In the genomic region with DNA sequence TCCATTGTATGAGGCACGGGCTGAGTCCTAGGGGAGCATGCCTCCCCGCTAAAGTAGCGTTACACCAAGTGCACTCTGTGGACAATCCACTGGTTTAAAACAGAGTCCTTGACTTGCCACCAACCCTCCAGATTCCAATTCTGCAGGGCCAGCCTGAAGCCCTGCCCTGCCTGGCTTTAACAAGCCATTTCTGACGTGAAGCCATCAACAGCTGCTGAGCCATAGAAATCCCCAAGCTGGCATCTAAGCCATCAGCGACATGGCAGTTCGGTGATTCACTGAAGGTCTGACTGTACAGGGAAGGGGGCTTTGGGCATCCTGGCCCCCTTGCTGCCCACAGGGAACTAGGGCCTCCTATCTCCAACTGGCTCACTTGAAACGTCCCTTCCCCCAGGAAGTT, we compare ENCODE assay signal across 14 cellular contexts.
DNase-seq lines count a peak whose midpoint lies in the region; ATAC-seq and TF ChIP-seq lines count a peak whose summit lies in the region.
"Had no signal": no experiment of that assay in that cellular context is flagged by ENCODE, and none has a peak within 500 bp of the region (broad histone marks: within the 10 kb centered on the region; RNA-seq: fewer than 3 reads in every experiment).

No MANE protein-coding gene starts in this region.

- H2BK15ac ChIP-seq in IMR-90 (ENCODE audit: low read depth, low read length) = no peak overlapping the region

- TF ChIP-seq CTCF in IMR-90 (conservative IDR thresholded peaks at IDR 0.05; ENCODE audit: low read depth, low read length) = no peak
- TF ChIP-seq CTCF in Panc1 (IDR thresholded peaks at IDR 0.05) = no peak
- no peak for TF ChIP-seq CTCF in neural progenitor cell (IDR thresholded peaks at IDR 0.05)
- no peak for TF ChIP-seq CTCF in upper lobe of right lung (IDR thresholded peaks at IDR 0.05)

- no peaks in the 10 kb centered on the region for H3K79me1 ChIP-seq in IMR-90 (ENCODE audit: low read depth in 1 of 2, low read length in 2 of 2)

- H2BK120ac ChIP-seq in IMR-90 (ENCODE audit: low read depth, low read length) = no peak overlapping the region

- DNase-seq in IMR-90 (no peak), Panc1 (ENCODE audit: low read depth, low spot score) (no peak), neural progenitor cell (ENCODE audit: low spot score) (no peak), upper lobe of right lung (peak; percentile 31)
- DNase-seq in activated naive CD8-positive, alpha-beta T cell treated with anti-CD3 and anti-CD28 coated beads for 36 hours = no peak
- DNase-seq: BE2C; CD4-positive, alpha-beta memory T cell; DMS153; DND-41; GDM1 had no signal

- H4K20me1 ChIP-seq in IMR-90 (ENCODE audit: insufficient read depth, low read length) (no peaks in the 10 kb centered on the region), neural progenitor cell (ENCODE audit: low read depth) (no peaks in the 10 kb centered on the region)

- H3K14ac ChIP-seq in IMR-90 (replicated peaks; ENCODE audit: low read depth, low read length) = no peak overlapping the region

- no peaks in the 10 kb centered on the region for H3K79me2 ChIP-seq in neural progenitor cell (ENCODE audit: low read depth)

- WGBS in IMR-90 (ENCODE audit: extremely low coverage in 2 of 2, insufficient read length in 1 of 2), 2 experiments = 100% methylated on average over 1 of the region's 7 CpGs; no CpG with 5 or more reads in 1 of the 2 experiments

- H3K4me1 Mint-ChIP-seq in neural progenitor cell = peaks cover 36% of the 10 kb centered on the region
- H3K4me1 Mint-ChIP-seq in activated naive CD8-positive, alpha-beta T cell treated with anti-CD3 and anti-CD28 coated beads for 36 hours = peaks cover 42% of the 10 kb centered on the region

- dilution Hi-C loops in IMR-90 (cut with HindIII; ENCODE audit: low sequenced_read_pairs, unreplicated experiment) = no loop called here

- peak overlapping the region; percentile 94 for H3K27ac Mint-ChIP-seq in neural progenitor cell
- H3K27ac Mint-ChIP-seq in activated naive CD8-positive, alpha-beta T cell treated with anti-CD3 and anti-CD28 coated beads for 36 hours = no peak overlapping the region
- H3K27ac Mint-ChIP-seq: CD4-positive, alpha-beta memory T cell had no signal

- H2AK5ac ChIP-seq in IMR-90 (ENCODE audit: low read depth, low read length) = no peak overlapping the region

- H3F3A ChIP-seq in neural progenitor cell (ENCODE audit: low read depth) = peaks cover 14% of the 10 kb centered on the region

- no peak overlapping the region for H3K23ac ChIP-seq in IMR-90 (ENCODE audit: low read depth, low read length)

- intact Hi-C loops in IMR-90 (cut with micrococcal nuclease) = loop anchor here (5.0 kb wide), 2 partner anchors 70 to 140 kb away; no protein-coding TSS in a partner anchor
- intact Hi-C loops in Panc1 (cut with micrococcal nuclease; ENCODE audit: unreplicated experiment) = no loop called here
- intact Hi-C loops in upper lobe of right lung (cut with DNase I) = loop anchor here (10.0 kb wide), 1 partner anchor 1023 kb away; no protein-coding TSS in a partner anchor

- H3K27ac ChIP-seq in IMR-90 (ENCODE audit: insufficient read depth, low read length) (no peak overlapping the region), Panc1 (ENCODE audit: low read length) (peak overlapping the region; percentile 92), neural progenitor cell (no peak overlapping the region), upper lobe of right lung (no peak overlapping the region)
- H3K27ac ChIP-seq: C4-2B had no signal

- H3K9ac ChIP-seq in IMR-90 (ENCODE audit: low read depth, low read length) (no peak overlapping the region), neural progenitor cell (no peak overlapping the region)

- POLR2A ChIA-PET in IMR-90 (lab: Charles Lee; ENCODE audit: unreplicated experiment) = no interaction called here
- POLR2A ChIA-PET in Panc1 (lab: Charles Lee) = interaction anchor here (0.7 kb wide), 1 partner anchor 1035 kb away, joined by 3 read pairs; no protein-coding TSS in a partner anchor

- H3K56ac ChIP-seq in IMR-90 (ENCODE audit: extremely low read depth, insufficient read depth, low read length) = no peak overlapping the region

- no peaks in the 10 kb centered on the region for H3K9me3 Mint-ChIP-seq in neural progenitor cell
- no peaks in the 10 kb centered on the region for H3K9me3 Mint-ChIP-seq in activated naive CD8-positive, alpha-beta T cell treated with anti-CD3 and anti-CD28 coated beads for 36 hours
- H3K9me3 Mint-ChIP-seq: CD4-positive, alpha-beta memory T cell had no signal

- no peak for ATAC-seq in IMR-90 (ENCODE audit: low read depth)
- no peak for ATAC-seq in Panc1
- ATAC-seq in upper lobe of right lung = no peak
- ATAC-seq in HG03280 (IDR thresholded peaks at IDR 0.05; ENCODE audit: unreplicated experiment) = no peak
- ATAC-seq: A549 had no signal

- H3K9me1 ChIP-seq in IMR-90 (ENCODE audit: insufficient read depth, low read length) = peaks cover 23% of the 10 kb centered on the region

- H2BK20ac ChIP-seq in IMR-90 (ENCODE audit: low read depth, low read length) = no peak overlapping the region

- peaks cover 12% of the 10 kb centered on the region for H3K27me3 Mint-ChIP-seq in neural progenitor cell (ENCODE audit: insufficient read depth, low read depth)
- peaks cover 15% of the 10 kb centered on the region for H3K27me3 Mint-ChIP-seq in activated naive CD8-positive, alpha-beta T cell treated with anti-CD3 and anti-CD28 coated beads for 36 hours
- H3K27me3 Mint-ChIP-seq: CD4-positive, alpha-beta memory T cell had no signal

- no TSS peak for BruUV-seq in IMR-90 (replicated peaks; lab: Mats Ljungman, UMichigan)
- BruUV-seq in Panc1 (replicated peaks; lab: Mats Ljungman, UMichigan) = no TSS peak

- no peak overlapping the region for H3K4me3 ChIP-seq in IMR-90 (ENCODE audit: insufficient read depth, low read depth, low read length)
- H3K4me3 ChIP-seq in Panc1 (ENCODE audit: low read depth in 2 of 2, low read length in 2 of 2) = no peak overlapping the region
- no peak overlapping the region for H3K4me3 ChIP-seq in neural progenitor cell
- H3K4me3 ChIP-seq in upper lobe of right lung = no peak overlapping the region
- H3K4me3 ChIP-seq: A549, HAP-1 had no signal

- H3K18ac ChIP-seq in IMR-90 (ENCODE audit: low read depth, low read length) = no peak overlapping the region

- TF ChIP-seq RAD21 in IMR-90 (IDR thresholded peaks at IDR 0.05; ENCODE audit: low read length) = no peak

- no peak for TF ChIP-seq POLR2A in IMR-90 (IDR thresholded peaks at IDR 0.05; ENCODE audit: low read depth, low read length)

- H3K4me3 Mint-ChIP-seq in neural progenitor cell = no peak overlapping the region
- no peak overlapping the region for H3K4me3 Mint-ChIP-seq in activated naive CD8-positive, alpha-beta T cell treated with anti-CD3 and anti-CD28 coated beads for 36 hours

- peak overlapping the region; percentile 25 for H2AK9ac ChIP-seq in IMR-90 (replicated peaks; ENCODE audit: low read depth, low read length, poor library complexity)

- H3K9me3 ChIP-seq in IMR-90 (ENCODE audit: control insufficient read depth, insufficient read depth, low read length) = no peaks in the 10 kb centered on the region
- H3K9me3 ChIP-seq in Panc1 (ENCODE audit: control insufficient read depth, insufficient read depth, low read depth, low read length) = no peaks in the 10 kb centered on the region
- no peaks in the 10 kb centered on the region for H3K9me3 ChIP-seq in neural progenitor cell (ENCODE audit: low read depth)
- H3K9me3 ChIP-seq in upper lobe of right lung = no peaks in the 10 kb centered on the region
- H3K9me3 ChIP-seq: A549, BE2C, HAP-1 had no signal

- H4K8ac ChIP-seq in IMR-90 (ENCODE audit: low read depth in 2 of 2, low read length in 2 of 2) = no peak overlapping the region

- no peaks in the 10 kb centered on the region for H3K36me3 Mint-ChIP-seq in neural progenitor cell
- no peaks in the 10 kb centered on the region for H3K36me3 Mint-ChIP-seq in activated naive CD8-positive, alpha-beta T cell treated with anti-CD3 and anti-CD28 coated beads for 36 hours
- H3K36me3 Mint-ChIP-seq: CD4-positive, alpha-beta memory T cell had no signal

- CTCF ChIA-PET in IMR-90 (lab: Yijun Ruan, JAX) (no interaction called here), Panc1 (lab: Charles Lee) (no interaction called here)

- no peak overlapping the region for H2BK5ac ChIP-seq in IMR-90 (ENCODE audit: low read depth, low read length, poor library complexity, severe bottlenecking)

- H3K27me3 ChIP-seq in IMR-90 (ENCODE audit: control insufficient read depth, insufficient read depth, low read length) = peaks cover 18% of the 10 kb centered on the region
- H3K27me3 ChIP-seq in Panc1 (ENCODE audit: control insufficient read depth, insufficient read depth, low read length) = no peaks in the 10 kb centered on the region
- no peaks in the 10 kb centered on the region for H3K27me3 ChIP-seq in neural progenitor cell
- H3K27me3 ChIP-seq in upper lobe of right lung = no peaks in the 10 kb centered on the region
- H3K27me3 ChIP-seq: BE2C had no signal

- H4K91ac ChIP-seq in IMR-90 (ENCODE audit: insufficient read depth, low read depth, low read length) = peak overlapping the region; percentile 7; the same call in 1 of the 2 replicates

- no peaks in the 10 kb centered on the region for H3K36me3 ChIP-seq in IMR-90 (ENCODE audit: control insufficient read depth, insufficient read depth, low read length)
- no peaks in the 10 kb centered on the region for H3K36me3 ChIP-seq in Panc1 (ENCODE audit: control insufficient read depth, insufficient read depth, low read length)
- no peaks in the 10 kb centered on the region for H3K36me3 ChIP-seq in neural progenitor cell
- no peaks in the 10 kb centered on the region for H3K36me3 ChIP-seq in upper lobe of right lung
- H3K36me3 ChIP-seq: BE2C, HAP-1 had no signal

- no peak overlapping the region for H4K5ac ChIP-seq in IMR-90 (ENCODE audit: low read depth, low read length)

- H2AFZ ChIP-seq in IMR-90 (replicated peaks; ENCODE audit: low read length, poor library complexity) = no peak overlapping the region
- H2AFZ ChIP-seq in neural progenitor cell (replicated peaks) = no peak overlapping the region

- in situ Hi-C loops in IMR-90 (cut with MboI; ENCODE audit: low sequenced_read_pairs) (loop anchor here (25.0 kb wide), 1 partner anchor 410 kb away; the partner anchor contains the start of gene TLE3), Panc1 (cut with HindIII; ENCODE audit: low pct_unique_long_range_greater_than_20kb, low sequenced_read_pairs) (no loop called here)

- H3K4me1 ChIP-seq in IMR-90 (ENCODE audit: control insufficient read depth, insufficient read depth, low read length) = peaks cover 18% of the 10 kb centered on the region
- H3K4me1 ChIP-seq in Panc1 (ENCODE audit: control insufficient read depth, insufficient read depth, low read length) = peaks cover 68% of the 10 kb centered on the region
- peaks cover 16% of the 10 kb centered on the region for H3K4me1 ChIP-seq in neural progenitor cell
- H3K4me1 ChIP-seq in upper lobe of right lung = peaks cover 5% of the 10 kb centered on the region

- no peak overlapping the region for H3K4ac ChIP-seq in IMR-90 (ENCODE audit: low read depth, low read length)

- H3K4me2 ChIP-seq in IMR-90 (ENCODE audit: low read depth, low read length) (no peak overlapping the region), neural progenitor cell (no peak overlapping the region)
- H3K4me2 ChIP-seq: A549 had no signal
